32 cellular contexts compared by ENCODE assay signal in genomic region chr17:61867033-61867432, GRCh38.
"Had no signal": no experiment of that assay in that cellular context is flagged by ENCODE, and none has a peak within 500 bp of the region (broad histone marks: within the 10 kb centered on the region; RNA-seq: fewer than 3 reads in every experiment).

No MANE protein-coding gene starts in this region.

- H3K4me3 Mint-ChIP-seq: activated CD8-positive, alpha-beta T cell treated with anti-CD3 and anti-CD28 coated beads for 36 hours; activated naive CD8-positive, alpha-beta T cell; activated T-cell treated with anti-CD3 and anti-CD28 coated beads, Interleukin-2, amount 50 U/mL, for 4 hours; activated T-helper 17 cell treated with anti-CD3 and anti-CD28 coated beads, Interleukin-2, amount 50 U/mL, for 72 hours; effector memory CD8-positive, alpha-beta T cell; WTC11 had no signal

- FAIRE-seq: astrocyte, colon had no signal

- H3K27ac ChIP-seq: brain microvascular endothelial cell, esophagus muscularis mucosa, foreskin keratinocyte, gastrocnemius medialis, heart left ventricle, VCaP had no signal

- DNase-seq: activated CD4-positive, alpha-beta T cell treated with anti-CD3 and anti-CD28 coated beads for 1 hour; activated CD4-positive, alpha-beta T cell treated with anti-CD3 and anti-CD28 coated beads for 48 hours; activated CD4-positive, alpha-beta T cell treated with anti-CD3 and anti-CD28 coated beads, Interleukin-2, amount 50 U/mL, for 1 hour; activated CD4-positive, alpha-beta T cell treated with anti-CD3 and anti-CD28 coated beads, Interleukin-2, amount 50 U/mL, for 48 hours; activated CD8-positive, alpha-beta memory T cell treated with anti-CD3 and anti-CD28 coated beads for 24 hours; activated CD8-positive, alpha-beta T cell treated with anti-CD3 and anti-CD28 coated beads for 36 hours; activated effector memory CD4-positive, alpha-beta T cell treated with Interleukin-2 at 50 U/mL for 16 hours; activated gamma-delta T cell treated with Interleukin-2 at 50 U/mL for 16 hours; activated naive CD4-positive, alpha-beta T cell treated with anti-CD3 and anti-CD28 coated beads, Interleukin-2, amount 50 U/mL, for 16 hours; activated naive CD4-positive, alpha-beta T cell treated with Interleukin-2 at 50 U/mL for 16 hours; activated T-cell treated with anti-CD3 and anti-CD28 coated beads, Interleukin-2, amount 50 U/mL, for 4 hours; amniotic stem cell; anterior cingulate cortex; brain microvascular endothelial cell; caudate nucleus; cortex of kidney; dermis blood vessel endothelial cell; effector CD4-positive, alpha-beta T cell; effector memory CD8-positive, alpha-beta T cell; erythroblast; foreskin keratinocyte; gastrocnemius medialis; glutamatergic neuron; heart left ventricle; T-helper 2 cell had no signal

- H3K4me1 Mint-ChIP-seq: activated T-helper 17 cell treated with anti-CD3 and anti-CD28 coated beads, Interleukin-2, amount 50 U/mL, for 72 hours had no signal

- H3K27me3 ChIP-seq: brain microvascular endothelial cell, esophagus muscularis mucosa, foreskin keratinocyte, gastrocnemius medialis, heart left ventricle had no signal

- H3K27ac Mint-ChIP-seq: activated CD8-positive, alpha-beta T cell treated with anti-CD3 and anti-CD28 coated beads for 36 hours; activated naive CD8-positive, alpha-beta T cell; activated T-helper 17 cell treated with anti-CD3 and anti-CD28 coated beads, Interleukin-2, amount 50 U/mL, for 72 hours; WTC11 had no signal

- H3K9me3 ChIP-seq: esophagus muscularis mucosa, gastrocnemius medialis, heart left ventricle had no signal

- H3K4me3 ChIP-seq: esophagus muscularis mucosa, gastrocnemius medialis, heart left ventricle had no signal

- ATAC-seq: activated CD8-positive, alpha-beta T cell treated with anti-CD3 and anti-CD28 coated beads for 36 hours; activated T-cell treated with anti-CD3 and anti-CD28 coated beads, Interleukin-2, amount 50 U/mL, for 4 hours; activated T-helper 17 cell treated with anti-CD3 and anti-CD28 coated beads, Interleukin-2, amount 50 U/mL, for 72 hours; effector memory CD8-positive, alpha-beta T cell; foreskin keratinocyte; gastrocnemius medialis; heart left ventricle; WTC11 had no signal

- H3K9me3 Mint-ChIP-seq: activated CD8-positive, alpha-beta T cell treated with anti-CD3 and anti-CD28 coated beads for 36 hours; activated T-cell treated with anti-CD3 and anti-CD28 coated beads, Interleukin-2, amount 50 U/mL, for 4 hours; activated T-helper 17 cell treated with anti-CD3 and anti-CD28 coated beads, Interleukin-2, amount 50 U/mL, for 72 hours; effector memory CD8-positive, alpha-beta T cell; WTC11 had no signal
